ENCODE assay signal across 14 cellular contexts in genomic region chr6:158058156-158058723, GRCh38.
DNase-seq lines count a peak whose midpoint lies in the region; ATAC-seq, FAIRE-seq and TF ChIP-seq lines count a peak whose summit lies in the region.
"Had no signal": no experiment of that assay in that cellular context is flagged by ENCODE, and none has a peak within 500 bp of the region (broad histone marks: within the 10 kb centered on the region; RNA-seq: fewer than 3 reads in every experiment).

No MANE protein-coding gene starts in this region.

- no peak for TF ChIP-seq RAD21 in HCT116 (IDR thresholded peaks at IDR 0.05; ENCODE audit: low read depth)

- peak overlapping the region; percentile 71; the same call in 1 of the 2 replicates for H3K27ac ChIP-seq in HCT116 (ENCODE audit: low read depth, low read length)
- H3K27ac ChIP-seq in keratinocyte (ENCODE audit: control insufficient read depth, insufficient read depth, low read length): peak overlapping the region; percentile 88
- H3K27ac ChIP-seq in neuronal stem cell (replicated peaks; ENCODE audit: low read length): no peak overlapping the region
- H3K27ac ChIP-seq: WERI-Rb-1 had no signal

- H3K27me3 ChIP-seq in HCT116 (ENCODE audit: insufficient read depth, low read length) (no peaks in the 10 kb centered on the region), keratinocyte (ENCODE audit: control insufficient read depth, extremely low read depth, insufficient read depth, low read length) (no peaks in the 10 kb centered on the region), neuronal stem cell (ENCODE audit: control insufficient read depth in 3 of 3, insufficient read depth in 3 of 3, low read depth in 1 of 3, low read length in 3 of 3) (no peaks in the 10 kb centered on the region)
- H3K27me3 ChIP-seq: esophagus squamous epithelium had no signal

- H3K36me3 ChIP-seq in HCT116 (ENCODE audit: control insufficient read depth in 1 of 2, insufficient read depth in 2 of 2, low read length in 2 of 2): no peaks in the 10 kb centered on the region
- peaks cover 0 to 9% of the 10 kb centered on the region in 2 experiments for H3K36me3 ChIP-seq in keratinocyte (ENCODE audit: control insufficient read depth in 2 of 2, extremely low read depth in 1 of 2, insufficient read depth in 2 of 2, low read length in 2 of 2)
- H3K36me3 ChIP-seq in neuronal stem cell (replicated peaks in 1 of 2; ENCODE audit: control insufficient read depth in 2 of 2, insufficient read depth in 2 of 2, low read length in 2 of 2): peaks cover 3 to 7% of the 10 kb centered on the region in 2 donors
- H3K36me3 ChIP-seq: WERI-Rb-1 had no signal

- H3K23ac ChIP-seq in neuronal stem cell (ENCODE audit: low read depth, low read length, poor library complexity): no peak overlapping the region

- H3K4me1 ChIP-seq in HCT116 (ENCODE audit: control insufficient read depth in 1 of 2, insufficient read depth in 2 of 2, low read length in 2 of 2) (peaks cover 45 to 64% of the 10 kb centered on the region in 2 experiments), keratinocyte (ENCODE audit: control insufficient read depth, extremely low read depth, insufficient read depth, low read length) (peaks cover 36% of the 10 kb centered on the region), neuronal stem cell (ENCODE audit: control insufficient read depth in 2 of 2, insufficient read depth in 1 of 2, low read depth in 1 of 2, low read length in 2 of 2) (no peaks in the 10 kb centered on the region)

- no peaks in the 10 kb centered on the region for H3K79me1 ChIP-seq in neuronal stem cell (ENCODE audit: low read depth, low read length)

- ATAC-seq in HCT116 (no peak), HG03457 (IDR thresholded peaks at IDR 0.05; ENCODE audit: unreplicated experiment) (no peak)
- no peak for ATAC-seq in activated T-helper 17 cell treated with anti-CD3 and anti-CD28 coated beads, Interleukin-2, amount 50 U/mL, for 72 hours (replicated peaks)

- H3K9ac ChIP-seq in HCT116 (ENCODE audit: low read length): peak overlapping the region; percentile 67
- H3K9ac ChIP-seq in keratinocyte (ENCODE audit: control insufficient read depth, extremely low read depth, insufficient read depth, low read length): no peak overlapping the region
- no peak overlapping the region for H3K9ac ChIP-seq in neuronal stem cell (ENCODE audit: low read depth, low read length, poor library complexity)

- peaks cover 18% of the 10 kb centered on the region for H3K4me1 Mint-ChIP-seq in activated T-helper 17 cell treated with anti-CD3 and anti-CD28 coated beads, Interleukin-2, amount 50 U/mL, for 72 hours
- H3K4me1 Mint-ChIP-seq: central memory CD8-positive, alpha-beta T cell had no signal

- no peak overlapping the region for H2AK5ac ChIP-seq in neuronal stem cell (ENCODE audit: low read depth, low read length)

- H3K4me3 Mint-ChIP-seq in activated T-helper 17 cell treated with anti-CD3 and anti-CD28 coated beads, Interleukin-2, amount 50 U/mL, for 72 hours: peak overlapping the region; percentile 42
- H3K4me3 Mint-ChIP-seq: central memory CD8-positive, alpha-beta T cell had no signal

- no peak for TF ChIP-seq POLR2A in HCT116 (IDR thresholded peaks at IDR 0.05; ENCODE audit: borderline replicate concordance, extremely low read depth, insufficient read depth, insufficient read length)

- FAIRE-seq in keratinocyte (lab: Jason Lieb, UNC): peak; percentile 20

- H2AFZ ChIP-seq in HCT116 (ENCODE audit: low read depth, low read length, poor library complexity, severe bottlenecking) (no peak overlapping the region), keratinocyte (ENCODE audit: control insufficient read depth, low read length) (no peak overlapping the region), neuronal stem cell (ENCODE audit: low read length) (no peak overlapping the region)

- no peaks in the 10 kb centered on the region for H3K9me2 ChIP-seq in HCT116 (ENCODE audit: insufficient read depth)

- peak overlapping the region; percentile 67 for H3K4me2 ChIP-seq in HCT116 (ENCODE audit: low read length)
- no peak overlapping the region for H3K4me2 ChIP-seq in keratinocyte (ENCODE audit: control insufficient read depth, extremely low read depth, insufficient read depth, low read depth, low read length)
- H3K4me2 ChIP-seq in neuronal stem cell (ENCODE audit: insufficient read depth, low read length, poor library complexity, severe bottlenecking): no peak overlapping the region

- DNase-seq in CD1c-positive myeloid dendritic cell (ENCODE audit: extremely low spot score) (peak; percentile 68), HCT116 (ENCODE audit: low read depth, low spot score) (no peak), keratinocyte (ENCODE audit: low read depth, low spot score) (no peak), neuronal stem cell (ENCODE audit: low spot score) (no peak), midbrain (lab: John Stamatoyannopoulos, UW) (no peak)
- DNase-seq in stimulated activated CD4-positive, alpha-beta T cell treated with anti-CD3 and anti-CD28 coated beads, Interleukin-15, amount 100 ng/mL, for 24 hours: no peak
- DNase-seq: esophagus squamous epithelium, NCI-H1092, Right ventricle myocardium superior, substantia nigra, WERI-Rb-1 had no signal

- no peak overlapping the region for H3K18ac ChIP-seq in neuronal stem cell (ENCODE audit: low read length)

- H4K8ac ChIP-seq in neuronal stem cell (ENCODE audit: low read depth, low read length): no peak overlapping the region

- no TSS peak for BruUV-seq in HCT116 (replicated peaks; lab: Mats Ljungman, UMichigan)

- no peak overlapping the region for H3K4ac ChIP-seq in neuronal stem cell (ENCODE audit: low read length)

- no peak overlapping the region for H2BK12ac ChIP-seq in neuronal stem cell (ENCODE audit: low read length)

- no peak overlapping the region for H2BK15ac ChIP-seq in neuronal stem cell (ENCODE audit: low read length)

- H2BK5ac ChIP-seq in neuronal stem cell (ENCODE audit: low read length): no peak overlapping the region

- RAD21 ChIA-PET in HCT116 (lab: Charles Lee; ENCODE audit: low non-redundant PET in 1 of 2, low total read pairs in 2 of 2, uncharacterized antibody in 2 of 2, unreplicated experiment in 2 of 2): no interaction called here

- intact Hi-C loops in HCT116 (cut with micrococcal nuclease): no loop called here

- H4K20me1 ChIP-seq in HCT116 (ENCODE audit: insufficient read depth) (no peaks in the 10 kb centered on the region), keratinocyte (ENCODE audit: control insufficient read depth, extremely low read depth, insufficient read depth, low read length) (no peaks in the 10 kb centered on the region)

- no peaks in the 10 kb centered on the region for H3K27me3 Mint-ChIP-seq in activated T-helper 17 cell treated with anti-CD3 and anti-CD28 coated beads, Interleukin-2, amount 50 U/mL, for 72 hours
- H3K27me3 Mint-ChIP-seq: central memory CD8-positive, alpha-beta T cell had no signal

- no peaks in the 10 kb centered on the region for H3K9me1 ChIP-seq in keratinocyte (ENCODE audit: control insufficient read depth, extremely low read depth, insufficient read depth, low read length)

- H3K36me3 Mint-ChIP-seq in activated T-helper 17 cell treated with anti-CD3 and anti-CD28 coated beads, Interleukin-2, amount 50 U/mL, for 72 hours (ENCODE audit: low read depth): peaks cover 41% of the 10 kb centered on the region

- WGBS in neuronal stem cell (ENCODE audit: extremely low coverage in 2 of 2, insufficient read length in 2 of 2, insufficient replicate concordance in 1 of 2), 2 donors: no CpG with 5 or more reads among the region's 3 CpGs

- H3K79me2 ChIP-seq in HCT116 (ENCODE audit: insufficient read depth, low read length): no peaks in the 10 kb centered on the region
- no peaks in the 10 kb centered on the region for H3K79me2 ChIP-seq in keratinocyte (ENCODE audit: control insufficient read depth, insufficient read depth, low read length)

- CTCF ChIA-PET in HCT116 (lab: Charles Lee): interaction anchor here (2.3 kb wide), 1 partner anchor 14 kb away, joined by 10 read pairs; no protein-coding TSS in a partner anchor

- peak overlapping the region; percentile 50 for H3K27ac Mint-ChIP-seq in activated T-helper 17 cell treated with anti-CD3 and anti-CD28 coated beads, Interleukin-2, amount 50 U/mL, for 72 hours

- H3K4me3 ChIP-seq in HCT116 (replicated peaks in 1 of 2; ENCODE audit: low read depth in 1 of 2, low read length in 2 of 2): no peak overlapping the region
- no peak overlapping the region for H3K4me3 ChIP-seq in keratinocyte (ENCODE audit: control insufficient read depth in 2 of 3, extremely low read depth in 1 of 3, insufficient read depth in 2 of 3, low read depth in 1 of 3, low read length in 3 of 3)
- H3K4me3 ChIP-seq in neuronal stem cell (ENCODE audit: low read length in 2 of 2): no peak overlapping the region
- H3K4me3 ChIP-seq: esophagus squamous epithelium had no signal

- no peak overlapping the region for H2BK120ac ChIP-seq in neuronal stem cell (ENCODE audit: low read depth, low read length)

- H4K91ac ChIP-seq in neuronal stem cell (ENCODE audit: low read depth, low read length, poor library complexity): no peak overlapping the region

- H3K14ac ChIP-seq in neuronal stem cell (ENCODE audit: low read length): no peak overlapping the region

- no peak for TF ChIP-seq CTCF in HCT116 (IDR thresholded peaks at IDR 0.05 in 2 of 3, conservative IDR thresholded peaks at IDR 0.05 in 1 of 3; ENCODE audit: borderline replicate concordance in 1 of 3, insufficient read depth in 1 of 3, low read depth in 2 of 3, low read length in 2 of 3)
- TF ChIP-seq CTCF in keratinocyte (optimal IDR thresholded peaks at IDR 0.05 in 1 of 3, IDR thresholded peaks at IDR 0.05 in 1 of 3, conservative IDR thresholded peaks at IDR 0.05 in 1 of 3; ENCODE audit: extremely low read depth in 1 of 3, insufficient read depth in 2 of 3, low read length in 3 of 3): no peak

- dilution Hi-C loops in keratinocyte (cut with MboI; ENCODE audit: extremely low pct_ligation_motif_present, low sequenced_read_pairs): no loop called here

- POLR2A ChIA-PET in HCT116 (lab: Charles Lee): interaction anchor here (0.7 to 2.1 kb wide), 4 partner anchors 10 to 19 kb away, joined by 3 to 6 read pairs (median 4); no protein-coding TSS in a partner anchor

- no peaks in the 10 kb centered on the region for H3K9me3 ChIP-seq in HCT116 (ENCODE audit: control insufficient read depth in 1 of 2, insufficient read depth in 1 of 2, low read depth in 1 of 2, low read length in 2 of 2)
- no peaks in the 10 kb centered on the region for H3K9me3 ChIP-seq in keratinocyte (ENCODE audit: control insufficient read depth, low read depth, low read length)
- H3K9me3 ChIP-seq in neuronal stem cell (replicated peaks in 1 of 2; ENCODE audit: control insufficient read depth in 2 of 2, insufficient read depth in 1 of 2, low read depth in 1 of 2, low read length in 2 of 2): peaks cover 4 to 11% of the 10 kb centered on the region in 2 donors
- H3K9me3 ChIP-seq: esophagus squamous epithelium had no signal

- H3K9me3 Mint-ChIP-seq in activated T-helper 17 cell treated with anti-CD3 and anti-CD28 coated beads, Interleukin-2, amount 50 U/mL, for 72 hours: no peaks in the 10 kb centered on the region
- H3K9me3 Mint-ChIP-seq: central memory CD8-positive, alpha-beta T cell had no signal

TF ChIP-seq in HCT116, 20 proteins besides CTCF, POLR2A, EP300 and RAD21 (continues in another document):
- TF ChIP-seq YY1 (IDR thresholded peaks at IDR 0.05; ENCODE audit: extremely low read depth, insufficient replicate concordance, low read depth, low read length) (no peak), EZH2 (IDR thresholded peaks at IDR 0.05) (no peak), EGR1 (IDR thresholded peaks at IDR 0.05; ENCODE audit: low read depth) (0 out of 2 replicates have a peak, but pooled peaks have one; percentile 15)
